In genomic region chr1:160284782-160285344, GRCh38 we compare ENCODE assay signal across 8 cellular contexts. TPM values are rescaled to one million over a fixed set of nuclear protein-coding genes. Genes with fewer than 3 reads are reported as not detected.
A peak's percentile ranks its signal among the peaks of the same experiment; 100 is the strongest.
DNase-seq lines count a peak whose midpoint lies in the region; ATAC-seq, FAIRE-seq and TF ChIP-seq lines count a peak whose summit lies in the region.

PEX19 (minus strand) TSS chr1:160285133; CDS start chr1:160285124, 9 bp downstream.

- H3K4me1 ChIP-seq in BE2C, result no peaks in the 10 kb centered on the region

- TF ChIP-seq CTCF in BE2C (IDR thresholded peaks at IDR 0.05; ENCODE audit: low read depth, low read length), result no peak

- peak within 1 kb of the TSS; percentile 96 for H3K4me3 ChIP-seq in BE2C (ENCODE audit: low read depth, low read length)

- H3K9me3 ChIP-seq in BE2C, result no peaks in the 10 kb centered on the region

- FAIRE-seq in colon (lab: Jason Lieb, UNC), result peak; percentile 24

- ATAC-seq in HG03460 (IDR thresholded peaks at IDR 0.05; ENCODE audit: unreplicated experiment), result peak; percentile 97

- H3K27me3 ChIP-seq in BE2C, result no peaks in the 10 kb centered on the region

- peak; percentile 95 for DNase-seq in BE2C
- peak; percentile 78 for DNase-seq in GM19240 (ENCODE audit: insufficient read length, low spot score)
- DNase-seq in NCI-H526 (lab: John Stamatoyannopoulos, UW), result peak; percentile 87 to 98
- peak; percentile 96 for DNase-seq in activated CD4-positive, alpha-beta T cell treated with anti-CD3 and anti-CD28 coated beads for 48 hours
- peak; percentile 94 for DNase-seq in kidney tubule cell (ENCODE audit: low spot score)
- peak; percentile 84 to 92 (median 88) for DNase-seq in stimulated activated CD4-positive, alpha-beta T cell treated with anti-CD3 and anti-CD28 coated beads, Interleukin-1b, Interleukin-23, amount 100 ng/mL, for 24 hours (ENCODE audit: low read depth in 4 of 4, low spot score in 1 of 4)

- peaks cover 21% of the 10 kb centered on the region for H3K36me3 ChIP-seq in BE2C

RNA-seq across cellular contexts. Expression of gene PEX19, which starts in this region (rescaled TPM):
- 36.0 TPM for polyA plus RNA-seq in BE2C (2012; ENCODE audit: insufficient read depth, insufficient read length, low read depth)

Comparison
In these comparisons a context has a peak if more than half of its experiments do, and no peak if none do; other contexts are left out.
1. Peak in every context shown above with its lines: DNase-seq, ATAC-seq and H3K4me3 ChIP-seq.